In genomic region chr5:11384441-11385250, GRCh38 we compare ENCODE assay signal across 8 cellular contexts.
A peak's percentile ranks its signal among the peaks of the same experiment; 100 is the strongest.
DNase-seq lines count a peak whose midpoint lies in the region; ATAC-seq and TF ChIP-seq lines count a peak whose summit lies in the region.

No MANE protein-coding gene starts in this region.

- H3K9me3 ChIP-seq in left lung (no peaks in the 10 kb centered on the region), stomach smooth muscle (ENCODE audit: control insufficient read depth in 2 of 2, low read length in 2 of 2) (no peaks in the 10 kb centered on the region)

- H3K36me3 ChIP-seq in left lung, result no peaks in the 10 kb centered on the region
- no peaks in the 10 kb centered on the region for H3K36me3 ChIP-seq in stomach smooth muscle (ENCODE audit: control insufficient read depth in 2 of 2, insufficient read depth in 2 of 2, low read length in 2 of 2)

- DNase-seq in NCI-H1417 (lab: John Stamatoyannopoulos, UW) (peak; percentile 35 to 82 (median 81)), NCI-H1417 treated with DMSO at 0.1 percent for 48 hours (lab: John Stamatoyannopoulos, UW) (no peak), cerebellar cortex (ENCODE audit: low spot score) (peak; percentile 63), left lung (peak in 1 of 2 donors; percentile 82), middle frontal gyrus (ENCODE audit: extremely low spot score, low spot score) (no peak), amniotic stem cell (lab: John Stamatoyannopoulos, UW) (no peak), KG1 (lab: John Stamatoyannopoulos, UW) (no peak)

- H3K27me3 ChIP-seq in left lung (peaks cover 29 to 66% of the 10 kb centered on the region in 2 donors), stomach smooth muscle (ENCODE audit: control insufficient read depth in 1 of 2, insufficient read depth in 2 of 2, low read length in 2 of 2) (peaks cover 8 to 17% of the 10 kb centered on the region in 2 donors)

- H3K9ac ChIP-seq in stomach smooth muscle (ENCODE audit: low read length in 2 of 2), result no peak overlapping the region

- H3K27ac ChIP-seq in left lung (no peak overlapping the region), stomach smooth muscle (ENCODE audit: low read length) (no peak overlapping the region)

- no peak for TF ChIP-seq CTCF in left lung (IDR thresholded peaks at IDR 0.05)

- H3K4me1 ChIP-seq in left lung (peaks cover 0 to 2% of the 10 kb centered on the region in 2 donors), stomach smooth muscle (ENCODE audit: control insufficient read depth, insufficient read depth, low read length) (peaks cover 8% of the 10 kb centered on the region)

- H3K4me3 ChIP-seq in left lung (no peak overlapping the region), stomach smooth muscle (ENCODE audit: low read length in 2 of 2) (peak overlapping the region; percentile 41 to 63)

- intact Hi-C loops in left lung (cut with DNase I), result no loop called here

- peak; percentile 50 for ATAC-seq in left lung

Comparison
In these comparisons a context has a peak if more than half of its experiments do, and no peak if none do; other contexts are left out.
1. DNase-seq: peak in NCI-H1417 (3 of 3) and cerebellar cortex (single experiment); none in NCI-H1417 treated with DMSO at 0.1 percent for 48 hours (single experiment), middle frontal gyrus (single experiment), amniotic stem cell (single experiment) and KG1 (single experiment).
2. H3K4me3 ChIP-seq: peak in stomach smooth muscle (2 of 2); none in left lung (0 of 2).